ENCODE assay signal across 21 cellular contexts in the genomic region with DNA sequence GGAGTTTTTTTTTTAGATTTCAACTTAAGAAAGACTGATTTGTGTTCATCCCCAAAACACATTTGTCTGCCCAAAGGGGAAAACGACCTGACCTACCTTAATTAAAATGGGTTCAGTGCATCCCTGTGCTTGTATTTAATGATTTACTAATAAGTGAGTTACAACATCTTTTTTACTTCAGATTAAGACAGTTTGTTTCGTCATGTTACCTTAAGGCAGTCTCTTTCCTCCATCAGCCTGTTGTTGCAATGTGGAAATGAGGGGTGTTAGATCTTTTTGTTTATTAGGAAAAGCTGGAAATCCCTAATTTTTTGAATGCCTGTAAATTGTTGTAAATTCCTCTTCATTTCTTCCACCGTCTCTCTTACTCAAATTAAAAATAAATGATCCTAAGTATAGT.
"Had no signal": no experiment of that assay in that cellular context is flagged by ENCODE, and none has a peak within 500 bp of the region (broad histone marks: within the 10 kb centered on the region; RNA-seq: fewer than 3 reads in every experiment).

No MANE protein-coding gene starts in this region.

- H3K9me3 ChIP-seq: body of pancreas, testis, uterus had no signal

- H3K4me3 ChIP-seq: body of pancreas, cardiac muscle cell, testis, uterus had no signal

- H3K4me1 ChIP-seq: testis, uterus had no signal

- H3K27me3 ChIP-seq: body of pancreas, cardiac muscle cell, testis, uterus had no signal

- DNase-seq: activated CD4-positive, alpha-beta T cell treated with anti-CD3 and anti-CD28 coated beads, Interleukin-2, amount 10 ng/mL, durations not matched to agents 7 days and 5 days; activated CD8-positive, alpha-beta T cell treated with anti-CD3 and anti-CD28 coated beads for 36 hours; activated gamma-delta T cell; activated naive CD4-positive, alpha-beta T cell treated with anti-CD3 and anti-CD28 coated beads, Interleukin-2, amount 50 U/mL, for 16 hours; activated naive CD8-positive, alpha-beta T cell treated with anti-CD3 and anti-CD28 coated beads, Interleukin-2, amount 50 U/mL, for 24 hours; anterior cingulate cortex; body of pancreas; foreskin melanocyte; hypothalamus; mesendoderm; naive B cell; occipital lobe; stimulated activated CD4-positive, alpha-beta T cell treated with anti-CD3 and anti-CD28 coated beads, Interleukin-2, amount 100 ng/mL, for 48 hours; stimulated activated CD8-positive, alpha-beta memory T cell treated with anti-CD3 and anti-CD28 coated beads, Interleukin-4, amount 100 ng/mL, for 48 hours; stimulated activated naive B cell treated with anti-CD40 and anti-IgM and Interleukin-4, amounts not matched to agents 10 μg/mL and 1 μg/mL and 100 μg/mL, for 72 hours; testis; uterus had no signal

- H3K27ac ChIP-seq: body of pancreas, cardiac muscle cell, epithelial cell of prostate, testis, uterus, VCaP had no signal

- H3K36me3 ChIP-seq: cardiac muscle cell, uterus had no signal

- ATAC-seq: activated CD4-positive, CD25-positive, alpha-beta regulatory T cell treated with anti-CD3 and anti-CD28 coated beads, Interleukin-2, amount 50 U/mL, for 24 hours; activated CD8-positive, alpha-beta T cell treated with anti-CD3 and anti-CD28 coated beads for 36 hours; activated naive CD8-positive, alpha-beta T cell treated with anti-CD3 and anti-CD28 coated beads, Interleukin-2, amount 50 U/mL, for 24 hours; body of pancreas; stimulated activated naive B cell treated with anti-CD40 and anti-IgM and Interleukin-4, amounts not matched to agents 10 μg/mL and 1 μg/mL and 100 μg/mL, for 72 hours had no signal
